Comparison of ENCODE assay signal across 10 cellular contexts in genomic region chr10:72079356-72079755, GRCh38. TPM values are rescaled to one million over a fixed set of nuclear protein-coding genes. Genes with fewer than 3 reads are reported as not detected.
DNase-seq lines count a peak whose midpoint lies in the region; ATAC-seq and TF ChIP-seq lines count a peak whose summit lies in the region.
"Had no signal": no experiment of that assay in that cellular context is flagged by ENCODE, and none has a peak within 500 bp of the region (broad histone marks: within the 10 kb centered on the region; RNA-seq: fewer than 3 reads in every experiment).

No MANE protein-coding gene starts in this region.

- no peak overlapping the region for H3K4me3 ChIP-seq in Jurkat, Clone E6-1 (ENCODE audit: low read length)
- H3K4me3 ChIP-seq: SK-N-MC, testis had no signal

- H3K36me3 Mint-ChIP-seq in activated B cell treated with CpG ODN at 0.5 μM for 24 hours (ENCODE audit: low read depth) = peaks cover 16% of the 10 kb centered on the region
- H3K36me3 Mint-ChIP-seq in central memory CD8-positive, alpha-beta T cell (ENCODE audit: insufficient read depth) = peaks cover 69% of the 10 kb centered on the region

- intact Hi-C loops in activated B cell treated with CpG ODN at 0.5 μM for 24 hours (cut with micrococcal nuclease) (loop anchor here (1.0 kb wide), 1 partner anchor 8 kb away; no protein-coding TSS in a partner anchor), sciatic nerve (cut with DNase I) (no loop called here)

- no peaks in the 10 kb centered on the region for H3K9me3 Mint-ChIP-seq in activated B cell treated with CpG ODN at 0.5 μM for 24 hours
- no peaks in the 10 kb centered on the region for H3K9me3 Mint-ChIP-seq in central memory CD8-positive, alpha-beta T cell

- POLR2A ChIA-PET in activated B cell treated with CpG ODN at 0.5 μM for 24 hours (lab: Charles Lee) = interaction anchor here (1.2 to 2.1 kb wide), 6 partner anchors 9 to 256 kb away, joined by 4 to 20 read pairs (median 4); partner anchors contain the start of genes ANAPC16, ASCC1 and SPOCK2

- TF ChIP-seq CTCF in activated B cell treated with CpG ODN at 0.5 μM for 24 hours (IDR thresholded peaks at IDR 0.05) = no peak

- peak overlapping the region; percentile 83 for H3K27ac Mint-ChIP-seq in activated B cell treated with CpG ODN at 0.5 μM for 24 hours
- H3K27ac Mint-ChIP-seq in central memory CD8-positive, alpha-beta T cell (ENCODE audit: low read depth) = peak overlapping the region; percentile 90

- DNase-seq in Jurkat, Clone E6-1 (ENCODE audit: low read depth, low spot score) = peak; percentile 95
- DNase-seq in activated B cell treated with CpG ODN at 0.5 μM for 24 hours = peak; percentile 36
- peak; percentile 55 to 78 for DNase-seq in central memory CD8-positive, alpha-beta T cell (ENCODE audit: low spot score in 2 of 2)
- peak; percentile 44 for DNase-seq in stimulated activated CD8-positive, alpha-beta memory T cell treated with anti-CD3 and anti-CD28 coated beads, Interleukin-12 subunit alpha, Interleukin-12 subunit beta, amount 100 ng/mL, for 24 hours (ENCODE audit: extremely low read depth)
- DNase-seq in sciatic nerve (ENCODE audit: low spot score) = no peak
- DNase-seq in Kasumi-1 (lab: John Stamatoyannopoulos, UW) = no peak
- DNase-seq: testis had no signal

- H3K4me3 Mint-ChIP-seq in activated B cell treated with CpG ODN at 0.5 μM for 24 hours = peak overlapping the region; percentile 61
- H3K4me3 Mint-ChIP-seq in central memory CD8-positive, alpha-beta T cell = peak overlapping the region; percentile 97

- CTCF ChIA-PET in activated B cell treated with CpG ODN at 0.5 μM for 24 hours (lab: Charles Lee) = interaction anchor here (0.6 to 4.4 kb wide), 4 partner anchors 20 to 258 kb away, joined by 3 to 19 read pairs (median 4); no protein-coding TSS in a partner anchor

- H3K27me3 Mint-ChIP-seq in activated B cell treated with CpG ODN at 0.5 μM for 24 hours = no peaks in the 10 kb centered on the region
- H3K27me3 Mint-ChIP-seq in central memory CD8-positive, alpha-beta T cell = no peaks in the 10 kb centered on the region

- peaks cover 75% of the 10 kb centered on the region for H3K4me1 Mint-ChIP-seq in activated B cell treated with CpG ODN at 0.5 μM for 24 hours
- peaks cover 95% of the 10 kb centered on the region for H3K4me1 Mint-ChIP-seq in central memory CD8-positive, alpha-beta T cell

- ATAC-seq in activated B cell treated with CpG ODN at 0.5 μM for 24 hours (ENCODE audit: low read depth) = peak; percentile 91
- ATAC-seq in central memory CD8-positive, alpha-beta T cell (replicated peaks; ENCODE audit: extremely low read depth, poor library complexity, severe bottlenecking) = peak; percentile 74
- ATAC-seq in sciatic nerve = no peak
- no peak for ATAC-seq in HG03095 (IDR thresholded peaks at IDR 0.05; ENCODE audit: unreplicated experiment)
- ATAC-seq in HG03342 (IDR thresholded peaks at IDR 0.05; ENCODE audit: unreplicated experiment) = no peak

RNA-seq across cellular contexts. Expression of gene SPOCK2, which starts 9.0 kb away (rescaled TPM):
- 1.2 TPM for polyA plus RNA-seq in Jurkat, Clone E6-1 (2012; ENCODE audit: insufficient read depth, insufficient read length)
- total RNA-seq in activated B cell treated with CpG ODN at 0.5 μM for 24 hours (24.2 and 27.8 TPM in 2 replicates), sciatic nerve (5.3 TPM)

Comparison
In these comparisons a context has a peak if more than half of its experiments do, and no peak if none do; other contexts are left out.
1. DNase-seq: peak in Jurkat, Clone E6-1 (single experiment), activated B cell treated with CpG ODN at 0.5 μM for 24 hours (single experiment), central memory CD8-positive, alpha-beta T cell (2 of 2) and stimulated activated CD8-positive, alpha-beta memory T cell treated with anti-CD3 and anti-CD28 coated beads, Interleukin-12 subunit alpha, Interleukin-12 subunit beta, amount 100 ng/mL, for 24 hours (single experiment); none in sciatic nerve (single experiment) and Kasumi-1 (0 of 2).
2. ATAC-seq: peak in activated B cell treated with CpG ODN at 0.5 μM for 24 hours (single experiment) and central memory CD8-positive, alpha-beta T cell (single experiment); none in sciatic nerve (single experiment), HG03095 (single experiment) and HG03342 (single experiment).